Comparison of ENCODE assay signal across 1 cellular context in the genomic region with DNA sequence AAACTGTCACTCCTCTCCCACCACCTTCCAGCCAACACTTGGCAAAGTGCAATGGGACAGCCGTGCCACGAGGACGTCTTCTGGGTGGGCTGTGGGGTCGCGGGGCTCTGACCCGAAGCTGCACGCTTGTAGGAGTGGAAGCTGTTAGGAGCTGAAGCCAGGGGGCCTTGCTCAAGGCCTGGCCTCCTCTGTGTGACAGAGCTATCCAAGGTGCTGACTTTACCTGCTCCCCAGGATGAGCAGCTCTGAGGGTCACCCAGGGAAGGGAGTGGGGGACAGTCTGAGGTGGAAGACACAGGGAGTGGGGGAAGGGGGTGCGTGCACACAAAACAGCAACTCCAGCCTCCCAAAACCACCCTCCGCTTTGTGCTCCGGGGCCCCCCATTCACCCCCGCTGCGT.
A peak's percentile ranks its signal among the peaks of the same experiment; 100 is the strongest.
TF ChIP-seq lines count a peak whose summit lies in the region.

No MANE protein-coding gene starts in this region.

TF ChIP-seq in HepG2, 621 proteins besides CTCF, POLR2A, EP300 and RAD21 (continued from another document):
- TF ChIP-seq SOX13 (IDR thresholded peaks at IDR 0.05) (no peak), SOX13 (CRISPR knock-in tag; conservative IDR thresholded peaks at IDR 0.05 in 1 of 2, IDR thresholded peaks at IDR 0.05 in 1 of 2) (0 out of 4 replicates have a peak, but pooled peaks of 1 of the 2 experiments have one; percentile 18), THRA (CRISPR knock-in tag; IDR thresholded peaks at IDR 0.05; ENCODE audit: borderline replicate concordance) (peak; percentile 34; the same call in 1 of the 2 replicates), ZNF44 (CRISPR knock-in tag; IDR thresholded peaks at IDR 0.05) (no peak), PCBP1 (IDR thresholded peaks at IDR 0.05; ENCODE audit: borderline replicate concordance, low read depth, low read length) (no peak), BORCS8-MEF2B (CRISPR knock-in tag; IDR thresholded peaks at IDR 0.05) (0 out of 2 replicates have a peak, but pooled peaks have one; percentile 43), ZNF839 (CRISPR knock-in tag; IDR thresholded peaks at IDR 0.05; ENCODE audit: borderline replicate concordance) (no peak), SATB2 (CRISPR knock-in tag; IDR thresholded peaks at IDR 0.05) (no peak), ATF4 (CRISPR knock-in tag; IDR thresholded peaks at IDR 0.05) (no peak), HNRNPK (IDR thresholded peaks at IDR 0.05; ENCODE audit: low read depth, low read length, poor library complexity, severe bottlenecking) (no peak), ZNF383 (CRISPR knock-in tag; IDR thresholded peaks at IDR 0.05; ENCODE audit: borderline replicate concordance) (no peak), YEATS4 (CRISPR knock-in tag; IDR thresholded peaks at IDR 0.05; ENCODE audit: borderline replicate concordance) (no peak), ZNF264 (CRISPR knock-in tag; IDR thresholded peaks at IDR 0.05) (no peak), ZNF614 (CRISPR knock-in tag; IDR thresholded peaks at IDR 0.05; ENCODE audit: borderline replicate concordance) (no peak), ZXDC (CRISPR knock-in tag; IDR thresholded peaks at IDR 0.05) (no peak)
- TF ChIP-seq, protein P1, sequence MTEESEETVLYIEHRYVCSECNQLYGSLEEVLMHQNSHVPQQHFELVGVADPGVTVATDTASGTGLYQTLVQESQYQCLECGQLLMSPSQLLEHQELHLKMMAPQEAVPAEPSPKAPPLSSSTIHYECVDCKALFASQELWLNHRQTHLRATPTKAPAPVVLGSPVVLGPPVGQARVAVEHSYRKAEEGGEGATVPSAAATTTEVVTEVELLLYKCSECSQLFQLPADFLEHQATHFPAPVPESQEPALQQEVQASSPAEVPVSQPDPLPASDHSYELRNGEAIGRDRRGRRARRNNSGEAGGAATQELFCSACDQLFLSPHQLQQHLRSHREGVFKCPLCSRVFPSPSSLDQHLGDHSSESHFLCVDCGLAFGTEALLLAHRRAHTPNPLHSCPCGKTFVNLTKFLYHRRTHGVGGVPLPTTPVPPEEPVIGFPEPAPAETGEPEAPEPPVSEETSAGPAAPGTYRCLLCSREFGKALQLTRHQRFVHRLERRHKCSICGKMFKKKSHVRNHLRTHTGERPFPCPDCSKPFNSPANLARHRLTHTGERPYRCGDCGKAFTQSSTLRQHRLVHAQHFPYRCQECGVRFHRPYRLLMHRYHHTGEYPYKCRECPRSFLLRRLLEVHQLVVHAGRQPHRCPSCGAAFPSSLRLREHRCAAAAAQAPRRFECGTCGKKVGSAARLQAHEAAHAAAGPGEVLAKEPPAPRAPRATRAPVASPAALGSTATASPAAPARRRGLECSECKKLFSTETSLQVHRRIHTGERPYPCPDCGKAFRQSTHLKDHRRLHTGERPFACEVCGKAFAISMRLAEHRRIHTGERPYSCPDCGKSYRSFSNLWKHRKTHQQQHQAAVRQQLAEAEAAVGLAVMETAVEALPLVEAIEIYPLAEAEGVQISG (CRISPR knock-in tag; IDR thresholded peaks at IDR 0.05) = 0 out of 2 replicates have a peak, but pooled peaks have one; percentile 16
- TF ChIP-seq, protein P2, sequence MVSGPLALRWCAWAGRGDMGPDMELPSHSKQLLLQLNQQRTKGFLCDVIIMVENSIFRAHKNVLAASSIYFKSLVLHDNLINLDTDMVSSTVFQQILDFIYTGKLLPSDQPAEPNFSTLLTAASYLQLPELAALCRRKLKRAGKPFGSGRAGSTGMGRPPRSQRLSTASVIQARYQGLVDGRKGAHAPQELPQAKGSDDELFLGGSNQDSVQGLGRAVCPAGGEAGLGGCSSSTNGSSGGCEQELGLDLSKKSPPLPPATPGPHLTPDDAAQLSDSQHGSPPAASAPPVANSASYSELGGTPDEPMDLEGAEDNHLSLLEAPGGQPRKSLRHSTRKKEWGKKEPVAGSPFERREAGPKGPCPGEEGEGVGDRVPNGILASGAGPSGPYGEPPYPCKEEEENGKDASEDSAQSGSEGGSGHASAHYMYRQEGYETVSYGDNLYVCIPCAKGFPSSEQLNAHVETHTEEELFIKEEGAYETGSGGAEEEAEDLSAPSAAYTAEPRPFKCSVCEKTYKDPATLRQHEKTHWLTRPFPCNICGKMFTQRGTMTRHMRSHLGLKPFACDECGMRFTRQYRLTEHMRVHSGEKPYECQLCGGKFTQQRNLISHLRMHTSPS (CRISPR knock-in tag; IDR thresholded peaks at IDR 0.05; ENCODE audit: low read depth) = no peak
- TF ChIP-seq, protein P3, sequence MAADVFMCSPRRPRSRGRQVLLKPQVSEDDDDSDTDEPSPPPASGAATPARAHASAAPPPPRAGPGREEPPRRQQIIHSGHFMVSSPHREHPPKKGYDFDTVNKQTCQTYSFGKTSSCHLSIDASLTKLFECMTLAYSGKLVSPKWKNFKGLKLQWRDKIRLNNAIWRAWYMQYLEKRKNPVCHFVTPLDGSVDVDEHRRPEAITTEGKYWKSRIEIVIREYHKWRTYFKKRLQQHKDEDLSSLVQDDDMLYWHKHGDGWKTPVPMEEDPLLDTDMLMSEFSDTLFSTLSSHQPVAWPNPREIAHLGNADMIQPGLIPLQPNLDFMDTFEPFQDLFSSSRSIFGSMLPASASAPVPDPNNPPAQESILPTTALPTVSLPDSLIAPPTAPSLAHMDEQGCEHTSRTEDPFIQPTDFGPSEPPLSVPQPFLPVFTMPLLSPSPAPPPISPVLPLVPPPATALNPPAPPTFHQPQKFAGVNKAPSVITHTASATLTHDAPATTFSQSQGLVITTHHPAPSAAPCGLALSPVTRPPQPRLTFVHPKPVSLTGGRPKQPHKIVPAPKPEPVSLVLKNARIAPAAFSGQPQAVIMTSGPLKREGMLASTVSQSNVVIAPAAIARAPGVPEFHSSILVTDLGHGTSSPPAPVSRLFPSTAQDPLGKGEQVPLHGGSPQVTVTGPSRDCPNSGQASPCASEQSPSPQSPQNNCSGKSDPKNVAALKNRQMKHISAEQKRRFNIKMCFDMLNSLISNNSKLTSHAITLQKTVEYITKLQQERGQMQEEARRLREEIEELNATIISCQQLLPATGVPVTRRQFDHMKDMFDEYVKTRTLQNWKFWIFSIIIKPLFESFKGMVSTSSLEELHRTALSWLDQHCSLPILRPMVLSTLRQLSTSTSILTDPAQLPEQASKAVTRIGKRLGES (CRISPR knock-in tag; IDR thresholded peaks at IDR 0.05; ENCODE audit: borderline replicate concordance) = no peak
